In the genomic region with DNA sequence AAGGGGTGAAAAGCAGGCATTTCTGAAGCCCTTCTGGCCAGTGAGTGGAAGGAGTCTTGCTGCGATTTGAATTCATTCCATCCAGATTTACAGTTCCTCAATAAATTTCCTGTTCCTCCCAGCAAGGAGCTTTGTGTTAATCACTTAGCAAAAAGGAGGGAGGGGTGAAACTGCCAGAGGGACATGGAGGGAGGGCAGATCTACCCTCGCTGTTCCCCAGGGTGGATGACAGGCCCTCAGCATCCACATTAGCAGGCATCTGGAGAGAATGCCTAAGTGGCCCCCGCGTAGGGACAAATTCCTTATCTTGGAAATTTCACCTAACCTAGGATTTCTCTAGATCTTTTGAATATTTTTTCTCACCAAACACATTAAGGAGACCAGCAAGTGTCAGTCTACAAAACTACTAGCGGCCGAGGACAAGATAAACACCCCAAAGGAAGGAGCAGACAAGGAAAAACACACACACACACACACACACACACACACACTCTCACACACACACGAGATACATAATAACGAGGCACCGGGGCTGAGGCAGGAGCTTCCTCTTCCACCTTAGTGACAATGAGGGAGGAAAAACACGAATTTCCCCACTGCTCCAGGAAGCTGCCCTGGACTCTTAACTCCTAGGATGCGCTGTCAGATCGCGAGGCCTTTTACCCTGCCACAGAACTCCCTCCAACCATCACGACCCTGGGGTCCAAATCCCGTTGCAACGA, we compare ENCODE assay signal across 8 cellular contexts. TPM values are rescaled to one million over a fixed set of nuclear protein-coding genes. Genes with fewer than 3 reads are reported as not detected.
DNase-seq lines count a peak whose midpoint lies in the region; ATAC-seq and TF ChIP-seq lines count a peak whose summit lies in the region.

No MANE protein-coding gene starts in this region.

- H3K27me3 ChIP-seq in Peyer's patch = no peaks in the 10 kb centered on the region
- no peaks in the 10 kb centered on the region for H3K27me3 ChIP-seq in effector memory CD4-positive, alpha-beta T cell (replicated peaks; ENCODE audit: control insufficient read depth, insufficient read depth, low read length, poor library complexity, severe bottlenecking)
- no peaks in the 10 kb centered on the region for H3K27me3 ChIP-seq in mucosa of stomach (ENCODE audit: control insufficient read depth, insufficient read depth, low read length)

- peak in 1 of 6 experiments; percentile 2 for TF ChIP-seq CTCF in Peyer's patch (IDR thresholded peaks at IDR 0.05)

- H3K36me3 ChIP-seq in Peyer's patch = peaks cover 0 to 38% (median 0%) of the 10 kb centered on the region in 3 donors
- peaks cover 16% of the 10 kb centered on the region for H3K36me3 ChIP-seq in effector memory CD4-positive, alpha-beta T cell (ENCODE audit: control insufficient read depth, insufficient read depth, low read length)
- H3K36me3 ChIP-seq in mucosa of stomach (ENCODE audit: control insufficient read depth, insufficient read depth, low read length) = peaks cover 16% of the 10 kb centered on the region

- H3K4me3 ChIP-seq in Peyer's patch (peak overlapping the region; percentile 84 to 99 (median 94)), mucosa of stomach (ENCODE audit: low read length) (peak overlapping the region; percentile 58)
- H3K4me3 ChIP-seq in effector memory CD4-positive, alpha-beta T cell (ENCODE audit: insufficient read depth, low read depth, low read length, poor library complexity, severe bottlenecking) = peak overlapping the region; percentile 87

- no peak for TF ChIP-seq POLR2A in Peyer's patch (IDR thresholded peaks at IDR 0.05)

- H3K9me3 ChIP-seq in Peyer's patch = no peaks in the 10 kb centered on the region
- H3K9me3 ChIP-seq in effector memory CD4-positive, alpha-beta T cell (ENCODE audit: control insufficient read depth, low read length) = no peaks in the 10 kb centered on the region
- H3K9me3 ChIP-seq in mucosa of stomach (ENCODE audit: control insufficient read depth, low read length) = no peaks in the 10 kb centered on the region

- H3K4me1 ChIP-seq in Peyer's patch (peaks cover 0 to 28% (median 6%) of the 10 kb centered on the region in 4 donors), mucosa of stomach (ENCODE audit: control insufficient read depth, insufficient read depth, low read length) (peaks cover 28% of the 10 kb centered on the region)
- H3K4me1 ChIP-seq in effector memory CD4-positive, alpha-beta T cell (ENCODE audit: control insufficient read depth, insufficient read depth, low read length, poor library complexity, severe bottlenecking) = peaks cover 55% of the 10 kb centered on the region

- H3K27ac ChIP-seq in Peyer's patch = peak overlapping the region; percentile 90 to 98 (median 96)
- peak overlapping the region; percentile 91 for H3K27ac ChIP-seq in effector memory CD4-positive, alpha-beta T cell (ENCODE audit: insufficient read depth, low read length, poor library complexity, severe bottlenecking)

- peak; percentile 36 for DNase-seq in NCI-H748 (lab: John Stamatoyannopoulos, UW; ENCODE audit: unreplicated experiment)
- DNase-seq in NCI-H748 treated with DMSO at 0.1 percent for 48 hours (lab: John Stamatoyannopoulos, UW) = no peak
- peak in 1 of 3 donors; percentile 56 for DNase-seq in Peyer's patch
- no peak for DNase-seq in effector memory CD4-positive, alpha-beta T cell
- DNase-seq in cerebellar nuclear complex (lab: John Stamatoyannopoulos, UW) = no peak

- ATAC-seq in HG03135 (IDR thresholded peaks at IDR 0.05; ENCODE audit: unreplicated experiment) (no peak), GM19467 (IDR thresholded peaks at IDR 0.05; ENCODE audit: unreplicated experiment) (no peak)

- peak overlapping the region; percentile 91 for H3K9ac ChIP-seq in mucosa of stomach (ENCODE audit: low read length)

RNA-seq across cellular contexts. Expression of a gene that starts 1.0 kb away (rescaled TPM):
- total RNA-seq in Peyer's patch = 10 to 100 TPM; 10.7 to 25.8 (median 20.2) TPM

RNA-seq across cellular contexts. Expression of a gene that starts 37.6 kb away (rescaled TPM):
- total RNA-seq in Peyer's patch = not detected
